Comparison of ENCODE assay signal across 14 cellular contexts in the genomic region with DNA sequence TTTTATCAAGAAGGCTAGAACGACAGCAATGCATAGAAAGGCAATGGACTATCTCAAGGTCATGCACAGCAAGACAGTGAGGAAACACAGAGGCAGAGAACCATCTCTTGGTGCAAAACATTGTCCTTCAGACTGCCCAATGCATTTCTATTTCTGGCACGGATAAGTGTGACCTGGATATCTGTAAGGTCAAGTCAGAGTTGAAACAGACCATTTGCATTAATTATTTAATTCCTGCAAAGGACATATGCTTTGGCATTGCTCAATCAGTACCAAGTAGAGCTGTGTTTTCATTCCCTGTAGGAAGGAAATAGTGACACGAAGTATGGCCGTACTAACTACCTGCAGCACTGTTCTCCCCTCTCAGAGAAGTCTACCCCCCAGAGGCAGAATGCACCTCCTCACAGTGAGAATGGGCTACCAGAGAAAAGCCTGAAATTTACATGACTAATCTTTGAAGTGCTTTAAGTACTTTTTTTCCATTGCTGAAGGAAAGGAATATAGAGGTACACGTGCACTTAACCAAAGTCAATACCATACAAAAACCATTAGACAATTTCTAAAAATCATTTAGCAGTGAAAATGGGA. TPM values are rescaled to one million over a fixed set of nuclear protein-coding genes. Genes with fewer than 3 reads are reported as not detected.
A peak's percentile ranks its signal among the peaks of the same experiment; 100 is the strongest.
DNase-seq lines count a peak whose midpoint lies in the region; ATAC-seq and TF ChIP-seq lines count a peak whose summit lies in the region.
"Had no signal": no experiment of that assay in that cellular context is flagged by ENCODE, and none has a peak within 500 bp of the region (broad histone marks: within the 10 kb centered on the region; RNA-seq: fewer than 3 reads in every experiment).

No MANE protein-coding gene starts in this region.

- intact Hi-C loops in left lung (cut with DNase I) = no loop called here

- ATAC-seq in activated T-cell treated with anti-CD3 and anti-CD28 coated beads, Interleukin-2, amount 50 U/mL, for 72 hours (replicated peaks in 1 of 2) = no peak
- peak; percentile 64 for ATAC-seq in stimulated activated naive CD8-positive, alpha-beta T cell treated with anti-CD3 and anti-CD28 coated beads, Interleukin-15, Interleukin-2, amounts not matched to agents 100 U/mL and 50 U/mL, for 24 hours
- no peak for ATAC-seq in stimulated activated naive CD8-positive, alpha-beta T cell treated with anti-CD3 and anti-CD28 coated beads, Interleukin-15, amount 100 ng/mL, for 72 hours
- ATAC-seq in left lung = no peak

- H3K4me1 ChIP-seq in left lung = no peaks in the 10 kb centered on the region
- H3K4me1 ChIP-seq: BLaER1 treated with 17β-estradiol and CSF1 and Interleukin-3, amounts not matched to agents 10 nM and 100 nM had no signal

- peaks cover 0 to 54% of the 10 kb centered on the region in 2 donors for H3K36me3 ChIP-seq in left lung

- no peak overlapping the region for H3K27ac ChIP-seq in left lung
- H3K27ac ChIP-seq: BLaER1 treated with 17β-estradiol and CSF1 and Interleukin-3, amounts not matched to agents 10 nM and 100 nM; GM23248 had no signal

- no peak overlapping the region for H3K4me3 ChIP-seq in left lung
- H3K4me3 ChIP-seq: BLaER1 treated with 17β-estradiol and CSF1 and Interleukin-3, amounts not matched to agents 10 nM and 100 nM; GM23248 had no signal

- peak overlapping the region in 1 of 2 donors; percentile 25 for H3K4me3 Mint-ChIP-seq in activated T-cell treated with anti-CD3 and anti-CD28 coated beads, Interleukin-2, amount 50 U/mL, for 72 hours
- no peak overlapping the region for H3K4me3 Mint-ChIP-seq in stimulated activated naive CD8-positive, alpha-beta T cell treated with anti-CD3 and anti-CD28 coated beads, Interleukin-15, amount 100 ng/mL, for 72 hours
- H3K4me3 Mint-ChIP-seq in mesothelial cell of epicardium = no peak overlapping the region
- H3K4me3 Mint-ChIP-seq: CD4-positive, CD25-positive, alpha-beta regulatory T cell had no signal

- peak overlapping the region; percentile 12 for H3K27ac Mint-ChIP-seq in activated T-cell treated with anti-CD3 and anti-CD28 coated beads, Interleukin-2, amount 50 U/mL, for 72 hours
- no peak overlapping the region for H3K27ac Mint-ChIP-seq in stimulated activated naive CD8-positive, alpha-beta T cell treated with anti-CD3 and anti-CD28 coated beads, Interleukin-15, amount 100 ng/mL, for 72 hours
- no peak overlapping the region for H3K27ac Mint-ChIP-seq in mesothelial cell of epicardium
- H3K27ac Mint-ChIP-seq: CD4-positive, CD25-positive, alpha-beta regulatory T cell had no signal

- no peak for DNase-seq in activated T-cell treated with anti-CD3 and anti-CD28 coated beads, Interleukin-2, amount 50 U/mL, for 72 hours
- DNase-seq in activated T-cell treated with anti-CD3 and anti-CD28 coated beads for 4 hours (no peak), amniotic epithelial cell (ENCODE audit: low read depth) (peak; percentile 73), left lung (no peak), mesothelial cell of epicardium (ENCODE audit: low spot score in 2 of 2, unreplicated experiment in 2 of 2) (no peak), T1000 (lab: John Stamatoyannopoulos, UW) (no peak)
- no peak for DNase-seq in stimulated activated naive CD8-positive, alpha-beta T cell treated with anti-CD3 and anti-CD28 coated beads, Interleukin-15, Interleukin-2, amounts not matched to agents 100 U/mL and 50 U/mL, for 24 hours
- DNase-seq in stimulated activated naive CD8-positive, alpha-beta T cell treated with anti-CD3 and anti-CD28 coated beads, Interleukin-15, amount 100 ng/mL, for 72 hours = no peak
- DNase-seq: ACHN; Calu3; CD4-positive, CD25-positive, alpha-beta regulatory T cell; DMS 273 treated with DMSO at 0.1 percent for 48 hours; GM23248 had no signal

- no peak for TF ChIP-seq CTCF in left lung (IDR thresholded peaks at IDR 0.05)
- no peak for TF ChIP-seq CTCF in mesothelial cell of epicardium (IDR thresholded peaks at IDR 0.05; ENCODE audit: unreplicated experiment)

- no peaks in the 10 kb centered on the region for H3K27me3 Mint-ChIP-seq in activated T-cell treated with anti-CD3 and anti-CD28 coated beads, Interleukin-2, amount 50 U/mL, for 72 hours (ENCODE audit: low read depth)
- H3K27me3 Mint-ChIP-seq in stimulated activated naive CD8-positive, alpha-beta T cell treated with anti-CD3 and anti-CD28 coated beads, Interleukin-15, amount 100 ng/mL, for 72 hours = no peaks in the 10 kb centered on the region
- H3K27me3 Mint-ChIP-seq in mesothelial cell of epicardium (ENCODE audit: low read depth) = no peaks in the 10 kb centered on the region
- H3K27me3 Mint-ChIP-seq: CD4-positive, CD25-positive, alpha-beta regulatory T cell had no signal

- no peaks in the 10 kb centered on the region for H3K9me3 Mint-ChIP-seq in activated T-cell treated with anti-CD3 and anti-CD28 coated beads, Interleukin-2, amount 50 U/mL, for 72 hours
- H3K9me3 Mint-ChIP-seq in stimulated activated naive CD8-positive, alpha-beta T cell treated with anti-CD3 and anti-CD28 coated beads, Interleukin-15, amount 100 ng/mL, for 72 hours = no peaks in the 10 kb centered on the region
- H3K9me3 Mint-ChIP-seq in mesothelial cell of epicardium = no peaks in the 10 kb centered on the region

- peaks cover 33% of the 10 kb centered on the region for H3K4me1 Mint-ChIP-seq in activated T-cell treated with anti-CD3 and anti-CD28 coated beads, Interleukin-2, amount 50 U/mL, for 72 hours (ENCODE audit: low read depth)
- peaks cover 7% of the 10 kb centered on the region for H3K4me1 Mint-ChIP-seq in stimulated activated naive CD8-positive, alpha-beta T cell treated with anti-CD3 and anti-CD28 coated beads, Interleukin-15, amount 100 ng/mL, for 72 hours
- no peaks in the 10 kb centered on the region for H3K4me1 Mint-ChIP-seq in mesothelial cell of epicardium

- H3K36me3 Mint-ChIP-seq in activated T-cell treated with anti-CD3 and anti-CD28 coated beads, Interleukin-2, amount 50 U/mL, for 72 hours (ENCODE audit: insufficient read depth in 2 of 2) = peaks cover 0 to 5% of the 10 kb centered on the region in 2 donors
- H3K36me3 Mint-ChIP-seq in mesothelial cell of epicardium = peaks cover 41% of the 10 kb centered on the region

- no peaks in the 10 kb centered on the region for H3K9me3 ChIP-seq in left lung
- H3K9me3 ChIP-seq: BLaER1 treated with 17β-estradiol and CSF1 and Interleukin-3, amounts not matched to agents 10 nM and 100 nM had no signal

- no peaks in the 10 kb centered on the region for H3K27me3 ChIP-seq in left lung
- H3K27me3 ChIP-seq: BLaER1 treated with 17β-estradiol and CSF1 and Interleukin-3, amounts not matched to agents 10 nM and 100 nM had no signal

RNA-seq across cellular contexts. Expression of a gene that starts 32.1 kb away (rescaled TPM):
- 10 to 100 TPM; 17.5 to 21.4 TPM for total RNA-seq in activated T-cell treated with anti-CD3 and anti-CD28 coated beads, Interleukin-2, amount 50 U/mL, for 72 hours
- total RNA-seq in left lung (10 to 100 TPM; 49.1 to 63.0 TPM), mesothelial cell of epicardium (66.2 to 69.5 TPM (median 68.8 TPM) in 3 replicates)

RNA-seq across cellular contexts. Expression of a gene that starts 34.4 kb away (rescaled TPM):
- 10 to 100 TPM; 14.0 to 17.7 TPM for total RNA-seq in activated T-cell treated with anti-CD3 and anti-CD28 coated beads, Interleukin-2, amount 50 U/mL, for 72 hours
- 10 to 100 TPM; 12.3 to 13.7 TPM for total RNA-seq in left lung
- total RNA-seq in mesothelial cell of epicardium = 14.0 to 15.0 TPM (median 14.2 TPM) in 3 replicates

RNA-seq across cellular contexts. Expression of a gene that starts 38.0 kb away (rescaled TPM):
- total RNA-seq in activated T-cell treated with anti-CD3 and anti-CD28 coated beads, Interleukin-2, amount 50 U/mL, for 72 hours = 100 to 1,000 TPM in 1 of 2 donors, 10 to 100 TPM in 1; 77.2 to 103 TPM
- 100 to 1,000 TPM in 1 of 2 donors, 10 to 100 TPM in 1; 77.6 to 111 TPM for total RNA-seq in left lung
- total RNA-seq in mesothelial cell of epicardium = 66.0 to 74.8 TPM (median 69.0 TPM) in 3 replicates
